In genomic region chr5:102711525-102712240, GRCh38 we compare ENCODE assay signal across 23 cellular contexts. TPM values are rescaled to one million over a fixed set of nuclear protein-coding genes. Genes with fewer than 3 reads are reported as not detected.
DNase-seq lines count a peak whose midpoint lies in the region; ATAC-seq, FAIRE-seq and TF ChIP-seq lines count a peak whose summit lies in the region.
"Had no signal": no experiment of that assay in that cellular context is flagged by ENCODE, and none has a peak within 500 bp of the region (broad histone marks: within the 10 kb centered on the region; RNA-seq: fewer than 3 reads in every experiment).

No MANE protein-coding gene starts in this region.

- H3K36me3 Mint-ChIP-seq in HFFc6 (ENCODE audit: low read depth) = no peaks in the 10 kb centered on the region

- intact Hi-C loops in left lung (cut with DNase I) (no loop called here), sigmoid colon (cut with DNase I) (no loop called here)

- no peak overlapping the region for H3K27ac Mint-ChIP-seq in HFFc6
- H3K27ac Mint-ChIP-seq: CD8-positive, alpha-beta memory T cell had no signal

- in situ Hi-C loops in SK-MEL-5 (cut with HindIII; ENCODE audit: low pct_unique_long_range_greater_than_20kb, low sequenced_read_pairs) = no loop called here

- WGBS in sigmoid colon, 2 donors = 76 to 87% methylated on average over 4 of the region's 4 CpGs

- DNase-seq in DMS 273 (lab: John Stamatoyannopoulos, UW; ENCODE audit: unreplicated experiment) (peak; percentile 67), HFFc6 (peak; percentile 48), SK-MEL-5 (ENCODE audit: low read depth, low spot score) (peak; percentile 6), left lung (no peak), sigmoid colon (no peak), NCI-H774 (lab: John Stamatoyannopoulos, UW) (no peak), GM12891 (ENCODE audit: insufficient read length, low spot score) (no peak)
- DNase-seq: ACHN; CD8-positive, alpha-beta memory T cell; DMS153; GOT3; NCI-H1105; NCI-H2029; NCI-H2171 treated with DMSO at 0.1 percent for 48 hours; NCI-H510A; NK-92 treated with Interleukin-12 subunit alpha and Interleukin-12 subunit beta, amount 100 ng/mL, for 24 hours had no signal

- no peaks in the 10 kb centered on the region for H3K27me3 ChIP-seq in left lung
- no peaks in the 10 kb centered on the region for H3K27me3 ChIP-seq in sigmoid colon

- H3K27ac ChIP-seq in left lung (no peak overlapping the region), sigmoid colon (no peak overlapping the region)
- H3K27ac ChIP-seq: HL-60 had no signal

- no peak for TF ChIP-seq CTCF in HFFc6 (IDR thresholded peaks at IDR 0.05)
- no peak for TF ChIP-seq CTCF in left lung (IDR thresholded peaks at IDR 0.05)
- TF ChIP-seq CTCF in sigmoid colon (IDR thresholded peaks at IDR 0.05) = no peak

- H3K4me3 ChIP-seq in left lung (no peak overlapping the region), sigmoid colon (no peak overlapping the region)
- H3K4me3 ChIP-seq: K562 had no signal

- H3K9me3 Mint-ChIP-seq in HFFc6 = no peaks in the 10 kb centered on the region

- ATAC-seq in left lung (peak; percentile 93), HG02852 (IDR thresholded peaks at IDR 0.05; ENCODE audit: unreplicated experiment) (no peak)
- ATAC-seq: K562, Right ventricle myocardium inferior, SK-N-SH treated with all-trans-retinoic acid at 6 μM for 48 hours had no signal

- H3K27me3 Mint-ChIP-seq in HFFc6 (ENCODE audit: insufficient read depth) = no peaks in the 10 kb centered on the region; the same call in 1 of the 2 replicates

- peaks cover 29% of the 10 kb centered on the region for H3K4me1 Mint-ChIP-seq in HFFc6 (ENCODE audit: low read depth)
- H3K4me1 Mint-ChIP-seq: CD8-positive, alpha-beta memory T cell had no signal

- H3K4me3 Mint-ChIP-seq in HFFc6 = no peak overlapping the region
- H3K4me3 Mint-ChIP-seq: CD8-positive, alpha-beta memory T cell had no signal

- no peak for FAIRE-seq in GM12891 (lab: Jason Lieb, UNC)
- FAIRE-seq: G401.6, GM12892, K562 had no signal

- H3K4me1 ChIP-seq in left lung = no peaks in the 10 kb centered on the region
- no peaks in the 10 kb centered on the region for H3K4me1 ChIP-seq in sigmoid colon

- TF ChIP-seq POLR2A in sigmoid colon (IDR thresholded peaks at IDR 0.05) = no peak
- no peak for TF ChIP-seq POLR2A in GM12891 (IDR thresholded peaks at IDR 0.05; ENCODE audit: low read depth, low read length)

- H3K36me3 ChIP-seq in left lung (no peaks in the 10 kb centered on the region), sigmoid colon (no peaks in the 10 kb centered on the region)

- no peak for TF ChIP-seq EP300 in sigmoid colon (IDR thresholded peaks at IDR 0.05)

- H3K9me3 ChIP-seq in left lung (no peaks in the 10 kb centered on the region), sigmoid colon (no peaks in the 10 kb centered on the region)

TF ChIP-seq in GM12891, 5 proteins besides CTCF, POLR2A, EP300 and RAD21:
- TF ChIP-seq PAX5 (IDR thresholded peaks at IDR 0.05; ENCODE audit: insufficient read depth, low read length, severe bottlenecking) (no peak), SPI1 (IDR thresholded peaks at IDR 0.05; ENCODE audit: low read depth, low read length) (no peak), POLR2AphosphoS5 (IDR thresholded peaks at IDR 0.05; ENCODE audit: low read depth, low read length) (no peak), POU2F2 (IDR thresholded peaks at IDR 0.05; ENCODE audit: low read depth, low read length) (no peak), TAF1 (IDR thresholded peaks at IDR 0.05; ENCODE audit: low read depth, low read length) (no peak)

RNA-seq across cellular contexts. Expression of gene PAM, which starts 43.4 kb away (rescaled TPM):
- total RNA-seq in HFFc6 (2021; fragmentation: NEBNext Ultra II Directional; extraction: Animal tissue kit (Norgen Biotek cat#: 25700)) = 100 to 1,000 TPM; 164 to 266 (median 182) TPM
- 464 and 472 TPM in 2 replicates for total RNA-seq in SK-MEL-5 (2014; rRNA removed; shearing (Covaris generic))
- 746 and 801 TPM in 2 replicates for polyA plus RNA-seq in SK-MEL-5 (2015; cell fraction: cytosol; rRNA removed)
- 170 and 182 TPM in 2 replicates for polyA plus RNA-seq in SK-MEL-5 (2015; cell fraction: nucleus; rRNA removed)
- total RNA-seq in left lung = 100 to 1,000 TPM; 237 to 427 TPM
- 100 to 1,000 TPM; 198 to 261 (median 240) TPM for total RNA-seq in sigmoid colon
- polyA plus RNA-seq in sigmoid colon = 10 to 100 TPM; 14.3 to 45.8 (median 22.2) TPM
- 20.7 TPM for polyA plus RNA-seq in GM12891 (2012; ENCODE audit: low read depth, missing spikeins)

Comparison
In these comparisons a context has a peak if more than half of its experiments do, and no peak if none do; other contexts are left out.
1. DNase-seq: peak in DMS 273 (single experiment), HFFc6 (single experiment) and SK-MEL-5 (single experiment); none in left lung (0 of 2), sigmoid colon (single experiment), NCI-H774 (single experiment) and GM12891 (single experiment).